Comparison of ENCODE assay signal across 23 cellular contexts in the genomic region with DNA sequence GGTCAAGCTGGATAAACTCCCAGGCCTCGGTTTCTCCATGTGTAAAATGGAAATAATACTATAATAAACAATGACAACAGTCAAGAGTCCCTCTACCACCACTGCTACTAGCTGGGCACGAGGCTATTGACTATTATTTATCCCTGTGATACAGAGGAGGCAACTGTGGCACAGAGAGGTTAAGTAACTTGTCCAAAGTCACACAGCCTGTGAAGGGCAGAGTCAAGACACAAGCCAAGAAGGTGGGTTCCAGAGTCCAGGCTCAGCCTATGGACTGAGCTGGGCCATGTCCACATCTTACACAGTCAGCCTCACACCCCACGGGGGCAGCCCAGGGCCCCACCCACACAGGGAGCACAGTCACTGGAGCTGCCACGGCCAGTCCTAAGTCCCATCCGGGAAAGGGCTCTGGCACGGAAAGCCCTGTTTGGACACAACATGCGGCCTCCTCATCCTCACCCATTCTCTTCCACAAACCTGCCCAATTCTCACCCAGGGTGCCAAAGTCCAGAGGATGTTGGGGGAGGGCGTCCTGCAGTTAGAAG.
DNase-seq lines count a peak whose midpoint lies in the region; ATAC-seq, FAIRE-seq and TF ChIP-seq lines count a peak whose summit lies in the region.
"Had no signal": no experiment of that assay in that cellular context is flagged by ENCODE, and none has a peak within 500 bp of the region (broad histone marks: within the 10 kb centered on the region; RNA-seq: fewer than 3 reads in every experiment).

No MANE protein-coding gene starts in this region.

- H4K20me1 ChIP-seq in HepG2 (ENCODE audit: insufficient read depth, low read length) (peaks cover 34% of the 10 kb centered on the region), K562 (replicated peaks; ENCODE audit: control insufficient read depth, insufficient read depth, low read length) (peaks cover 6% of the 10 kb centered on the region)

- H3K4me3 ChIP-seq in HepG2 (replicated peaks in 1 of 3; ENCODE audit: insufficient read depth in 1 of 3, low read depth in 2 of 3, low read length in 3 of 3) = no peak overlapping the region
- no peak overlapping the region for H3K4me3 ChIP-seq in right lobe of liver
- H3K4me3 ChIP-seq in K562 = no peak overlapping the region
- no peak overlapping the region for H3K4me3 ChIP-seq in kidney (ENCODE audit: low read length in 2 of 2)

- no peaks in the 10 kb centered on the region for H3K27me3 ChIP-seq in HepG2 (ENCODE audit: control insufficient read depth in 1 of 2, insufficient read depth in 2 of 2, low read length in 2 of 2)
- H3K27me3 ChIP-seq in right lobe of liver = no peaks in the 10 kb centered on the region
- H3K27me3 ChIP-seq in K562 (ENCODE audit: control insufficient read depth in 2 of 2, insufficient read depth in 2 of 2, low read length in 2 of 2) = peaks cover 3 to 42% of the 10 kb centered on the region in 2 experiments; a peak in 4 of 5 replicates

- ATAC-seq in HepG2 (no peak), right lobe of liver (no peak), K562 (no peak), omental fat pad (ENCODE audit: low FRiP score) (no peak), HG02642 (IDR thresholded peaks at IDR 0.05; ENCODE audit: poor library complexity, unreplicated experiment) (no peak)

- in situ Hi-C loops in HepG2 (cut with HindIII; ENCODE audit: extremely low pct_ligation_motif_present, low pct_unique_long_range_greater_than_20kb) = no loop called here
- in situ Hi-C loops in K562 (cut with MboI) = no loop called here

- TF ChIP-seq RAD21 in HepG2 (CRISPR knock-in tag; IDR thresholded peaks at IDR 0.05) (no peak), K562 (CRISPR knock-in tag; conservative IDR thresholded peaks at IDR 0.05 in 1 of 2, IDR thresholded peaks at IDR 0.05 in 1 of 2) (no peak)

- H3K4me2 ChIP-seq in HepG2 (ENCODE audit: low read depth, low read length) (no peak overlapping the region), K562 (ENCODE audit: insufficient read depth, low read length) (no peak overlapping the region)

- H3K36me3 ChIP-seq in HepG2 (replicated peaks in 1 of 2; ENCODE audit: control insufficient read depth in 1 of 2, insufficient read depth in 2 of 2, low read length in 2 of 2) (peaks cover 7 to 11% of the 10 kb centered on the region in 2 experiments; a peak in 4 of 5 replicates), right lobe of liver (no peaks in the 10 kb centered on the region), K562 (ENCODE audit: control insufficient read depth, insufficient read depth, low read length) (no peaks in the 10 kb centered on the region), kidney (ENCODE audit: control insufficient read depth in 1 of 2, insufficient read depth in 2 of 2, low read length in 2 of 2) (no peaks in the 10 kb centered on the region)

- CTCF ChIA-PET in HepG2 (lab: Yijun Ruan, JAX; ENCODE audit: low intra/inter-chr PET ratio, low total read pairs) (no interaction called here), K562 (lab: Yijun Ruan, JAX; ENCODE audit: low intra/inter-chr PET ratio) (no interaction called here)

- no peak for TF ChIP-seq EP300 in HepG2 (IDR thresholded peaks at IDR 0.05; ENCODE audit: low read depth in 2 of 2, low read length in 2 of 2)
- no peak for TF ChIP-seq EP300 in HepG2 (CRISPR knock-in tag; IDR thresholded peaks at IDR 0.05; ENCODE audit: borderline replicate concordance)
- TF ChIP-seq EP300 in K562 (IDR thresholded peaks at IDR 0.05; ENCODE audit: low read length) = no peak

- H2AFZ ChIP-seq in HepG2 (ENCODE audit: low read length) (no peak overlapping the region), K562 (ENCODE audit: low read depth, low read length) (no peak overlapping the region)

- H3K9ac ChIP-seq in HepG2 (ENCODE audit: insufficient read depth, low read depth, low read length) (no peak overlapping the region), K562 (ENCODE audit: insufficient read depth in 1 of 2, low read depth in 2 of 2, low read length in 2 of 2) (no peak overlapping the region), kidney (ENCODE audit: low read length in 2 of 2) (no peak overlapping the region)

- FAIRE-seq in HepG2 (lab: Jason Lieb, UNC) (no peak), K562 (lab: Jason Lieb, UNC) (no peak), kidney (lab: Jason Lieb, UNC) (no peak)
- FAIRE-seq: A204.1, GM12891, GM18507 had no signal

- TF ChIP-seq POLR2A in HepG2 (IDR thresholded peaks at IDR 0.05; ENCODE audit: insufficient read depth in 1 of 2, low read depth in 2 of 2, low read length in 2 of 2) (no peak), right lobe of liver (IDR thresholded peaks at IDR 0.05) (no peak), K562 (conservative IDR thresholded peaks at IDR 0.05) (no peak)

- BruUV-seq in HepG2 (replicated peaks; lab: Mats Ljungman, UMichigan) (no TSS peak), K562 (replicated peaks; lab: Mats Ljungman, UMichigan) (no TSS peak)

- no peaks in the 10 kb centered on the region for H3K4me1 ChIP-seq in HepG2 (ENCODE audit: insufficient read depth, low read length)
- no peaks in the 10 kb centered on the region for H3K4me1 ChIP-seq in right lobe of liver
- H3K4me1 ChIP-seq in K562 (replicated peaks in 1 of 2; ENCODE audit: control insufficient read depth in 2 of 2, insufficient read depth in 2 of 2, low read length in 2 of 2) = no peaks in the 10 kb centered on the region
- peaks cover 0 to 3% of the 10 kb centered on the region in 2 donors for H3K4me1 ChIP-seq in kidney (ENCODE audit: control insufficient read depth in 1 of 2, insufficient read depth in 1 of 2, low read depth in 1 of 2, low read length in 2 of 2)

- no peak overlapping the region for H3K27ac ChIP-seq in HepG2 (ENCODE audit: extremely low read length, insufficient read depth, low read length)
- no peak overlapping the region for H3K27ac ChIP-seq in right lobe of liver
- no peak overlapping the region for H3K27ac ChIP-seq in K562 (ENCODE audit: extremely low read depth, low read depth, low read length)
- no peak overlapping the region for H3K27ac ChIP-seq in kidney (ENCODE audit: low read depth in 2 of 2, low read length in 2 of 2)
- H3K27ac ChIP-seq: 22Rv1 had no signal

- intact Hi-C loops in HepG2 (cut with micrococcal nuclease; ENCODE audit: unreplicated experiment) = no loop called here
- intact Hi-C loops in right lobe of liver (cut with DNase I) = no loop called here
- intact Hi-C loops in K562 (cut with micrococcal nuclease) = no loop called here
- intact Hi-C loops in kidney (cut with DNase I) = no loop called here

- 94% methylated on average over 6 of the region's 8 CpGs for whole genome bisulfite sequencing in HepG2 (ENCODE audit: low lambda C conversion rate)
- 60% methylated on average over 2 of the region's 8 CpGs for WGBS in right lobe of liver (ENCODE audit: insufficient coverage, low coverage, low lambda C conversion rate, missing lambda C conversion rate)
- 0% methylated on average over 8 of the region's 8 CpGs for WGBS in K562 (ENCODE audit: insufficient coverage, low coverage, missing lambda C conversion rate)

- H3K9me3 ChIP-seq in HepG2 (ENCODE audit: low read length) (no peaks in the 10 kb centered on the region), right lobe of liver (no peaks in the 10 kb centered on the region), K562 (replicated peaks; ENCODE audit: control insufficient read depth, insufficient read depth, low read depth, low read length) (no peaks in the 10 kb centered on the region), kidney (ENCODE audit: control insufficient read depth in 1 of 2, low read length in 2 of 2) (no peaks in the 10 kb centered on the region)

- TF ChIP-seq CTCF in HepG2 (CRISPR knock-in tag; IDR thresholded peaks at IDR 0.05) (no peak), right lobe of liver (IDR thresholded peaks at IDR 0.05) (no peak), K562 (IDR thresholded peaks at IDR 0.05 in 2 of 3, conservative IDR thresholded peaks at IDR 0.05 in 1 of 3; ENCODE audit: insufficient read depth in 2 of 3, low read depth in 1 of 3, low read length in 3 of 3) (no peak), kidney (IDR thresholded peaks at IDR 0.05; ENCODE audit: borderline replicate concordance, extremely low read depth, insufficient read depth) (no peak), omental fat pad (IDR thresholded peaks at IDR 0.05) (no peak)

- no peaks in the 10 kb centered on the region for H3K9me1 ChIP-seq in K562 (ENCODE audit: control insufficient read depth, insufficient read depth, low read length)

- no peaks in the 10 kb centered on the region for H3K79me2 ChIP-seq in HepG2 (ENCODE audit: insufficient read depth, low read length)
- H3K79me2 ChIP-seq in K562 (ENCODE audit: control insufficient read depth, insufficient read depth, low read length) = no peaks in the 10 kb centered on the region

- DNase-seq in HepG2 (ENCODE audit: low spot score) (no peak), right lobe of liver (no peak), K562 (ENCODE audit: extremely low read depth in 1 of 4, low spot score in 3 of 4) (no peak), kidney (peak; percentile 53), omental fat pad (ENCODE audit: low spot score) (no peak), islet precursor cell (no peak)
- DNase-seq in activated CD8-positive, alpha-beta memory T cell treated with anti-CD3 and anti-CD28 coated beads, Interleukin-2, amount 50 U/mL, for 48 hours = no peak
- DNase-seq: ACHN; C1 segment of cervical spinal cord; Calu3; CD4-positive, alpha-beta memory T cell; COR-L47; DMS53; DMS79 treated with DMSO at 0.1 percent for 48 hours; GF-D8; GOT3; H7; HCEC 1CT had no signal

- POLR2A ChIA-PET in HepG2 (lab: Yijun Ruan, JAX) = no interaction called here
- POLR2A ChIA-PET in K562 (lab: Yijun Ruan, JAX) = interaction anchor here (1.3 kb wide), 1 partner anchor 11 kb away, joined by 3 read pairs; no protein-coding TSS in a partner anchor

TF ChIP-seq in HepG2, 621 proteins besides CTCF, POLR2A, EP300 and RAD21:
- TF ChIP-seq HMGA1 (CRISPR knock-in tag; conservative IDR thresholded peaks at IDR 0.05) = no peak
- no peak for TF ChIP-seq TEAD2 (CRISPR knock-in tag; IDR thresholded peaks at IDR 0.05)
- no peak for TF ChIP-seq MIER3 (CRISPR knock-in tag; IDR thresholded peaks at IDR 0.05; ENCODE audit: borderline replicate concordance)
- TF ChIP-seq ZNF431 (CRISPR knock-in tag; IDR thresholded peaks at IDR 0.05; ENCODE audit: borderline replicate concordance, low read depth) = no peak
- TF ChIP-seq PITX1 (CRISPR knock-in tag; IDR thresholded peaks at IDR 0.05) = no peak
- TF ChIP-seq ZNF768 (CRISPR knock-in tag; IDR thresholded peaks at IDR 0.05) = peak; percentile 96
TF ChIP-seq in HepG2: peak in this region for 1.

TF ChIP-seq in K562, 482 proteins besides CTCF, POLR2A, EP300 and RAD21 (continues in another document):
- TF ChIP-seq RBM25 (IDR thresholded peaks at IDR 0.05; ENCODE audit: low read depth, low read length, severe bottlenecking) = peak; percentile 79
- TF ChIP-seq, protein P1, sequence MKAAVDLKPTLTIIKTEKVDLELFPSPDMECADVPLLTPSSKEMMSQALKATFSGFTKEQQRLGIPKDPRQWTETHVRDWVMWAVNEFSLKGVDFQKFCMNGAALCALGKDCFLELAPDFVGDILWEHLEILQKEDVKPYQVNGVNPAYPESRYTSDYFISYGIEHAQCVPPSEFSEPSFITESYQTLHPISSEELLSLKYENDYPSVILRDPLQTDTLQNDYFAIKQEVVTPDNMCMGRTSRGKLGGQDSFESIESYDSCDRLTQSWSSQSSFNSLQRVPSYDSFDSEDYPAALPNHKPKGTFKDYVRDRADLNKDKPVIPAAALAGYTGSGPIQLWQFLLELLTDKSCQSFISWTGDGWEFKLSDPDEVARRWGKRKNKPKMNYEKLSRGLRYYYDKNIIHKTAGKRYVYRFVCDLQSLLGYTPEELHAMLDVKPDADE (conservative IDR thresholded peaks at IDR 0.05; ENCODE audit: control insufficient read depth, low read depth, low read length) = no peak
